In the genomic region with DNA sequence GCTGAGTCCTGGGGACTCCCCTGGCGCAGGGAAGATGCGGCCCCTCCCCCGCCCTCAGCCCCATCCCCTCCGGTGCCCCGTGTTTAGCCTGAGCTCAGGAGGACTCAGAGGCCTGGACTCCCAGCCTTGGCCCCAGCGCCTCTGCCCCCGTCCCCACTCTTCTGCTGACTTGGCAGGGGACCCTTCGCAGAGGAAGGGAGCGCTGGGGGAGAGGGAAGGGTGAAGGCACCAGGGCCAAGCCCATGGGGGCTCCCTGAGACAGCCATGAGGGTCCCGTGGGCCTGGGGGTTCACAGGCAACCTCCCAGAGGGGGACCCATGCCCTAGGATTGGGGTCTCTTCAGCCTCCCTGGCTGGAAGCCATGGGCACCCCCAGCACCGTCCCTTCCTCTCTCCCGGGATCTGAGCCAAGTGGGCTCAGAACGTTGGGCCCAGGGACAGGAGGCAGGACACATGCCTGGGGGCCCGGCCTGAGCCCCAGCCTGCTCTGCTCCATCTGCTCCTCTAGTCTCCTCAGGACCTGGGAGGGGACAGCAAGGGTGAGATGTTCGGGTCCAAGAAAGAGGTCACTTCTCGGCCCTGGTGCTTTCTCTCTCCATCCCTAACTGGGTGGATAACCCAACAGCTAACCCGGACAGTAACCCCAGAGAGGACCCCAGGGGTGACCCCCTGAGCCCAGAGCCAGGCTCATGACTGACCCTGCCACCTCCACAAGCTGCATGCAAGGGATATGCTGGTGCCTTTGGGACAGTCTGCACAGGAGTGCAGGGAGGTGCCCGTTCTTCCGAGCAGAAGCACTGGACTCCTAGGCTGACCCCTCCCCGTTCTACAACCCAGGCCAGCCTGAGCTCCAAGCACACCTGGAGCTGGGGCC, we compare ENCODE assay signal across 12 cellular contexts. TPM values are rescaled to one million over a fixed set of nuclear protein-coding genes. Genes with fewer than 3 reads are reported as not detected.
A peak's percentile ranks its signal among the peaks of the same experiment; 100 is the strongest.
DNase-seq lines count a peak whose midpoint lies in the region; ATAC-seq, FAIRE-seq and TF ChIP-seq lines count a peak whose summit lies in the region.
"Had no signal": no experiment of that assay in that cellular context is flagged by ENCODE, and none has a peak within 500 bp of the region (broad histone marks: within the 10 kb centered on the region; RNA-seq: fewer than 3 reads in every experiment).

No MANE protein-coding gene starts in this region.

- peaks cover 10% of the 10 kb centered on the region for H3K9me3 ChIP-seq in WERI-Rb-1 (ENCODE audit: severe bottlenecking)
- peaks cover 2 to 5% of the 10 kb centered on the region in 2 donors for H3K9me3 ChIP-seq in kidney (ENCODE audit: control insufficient read depth in 1 of 2, low read length in 2 of 2)

- H3K27ac ChIP-seq in WERI-Rb-1 (peak overlapping the region; percentile 88), kidney (ENCODE audit: low read depth in 2 of 2, low read length in 2 of 2) (no peak overlapping the region)

- no peak overlapping the region for H3K27ac Mint-ChIP-seq in activated naive CD4-positive, alpha-beta T cell treated with anti-CD3 and anti-CD28 coated beads, Interleukin-2, amount 50 U/mL, for 24 hours
- H3K27ac Mint-ChIP-seq in activated naive CD4-positive, alpha-beta T cell treated with anti-CD3 and anti-CD28 coated beads for 36 hours: no peak overlapping the region
- H3K27ac Mint-ChIP-seq in stimulated activated effector memory CD8-positive, alpha-beta T cell treated with anti-CD3 and anti-CD28 coated beads, Interleukin-12 subunit alpha, Interleukin-12 subunit beta, amount 100 ng/mL, for 72 hours: no peak overlapping the region

- CTCF ChIA-PET in activated naive CD4-positive, alpha-beta T cell treated with anti-CD3 and anti-CD28 coated beads for 36 hours (lab: Charles Lee): no interaction called here

- H3K4me3 ChIP-seq in WERI-Rb-1 (ENCODE audit: low read depth, low read length): peak overlapping the region; percentile 19
- no peak overlapping the region for H3K4me3 ChIP-seq in kidney (ENCODE audit: low read length in 2 of 2)

- no peak for FAIRE-seq in kidney (lab: Jason Lieb, UNC)
- FAIRE-seq: keratinocyte had no signal

- H3K27me3 Mint-ChIP-seq in activated naive CD4-positive, alpha-beta T cell treated with anti-CD3 and anti-CD28 coated beads, Interleukin-2, amount 50 U/mL, for 24 hours: peaks cover 24% of the 10 kb centered on the region
- peaks cover 29% of the 10 kb centered on the region for H3K27me3 Mint-ChIP-seq in activated naive CD4-positive, alpha-beta T cell treated with anti-CD3 and anti-CD28 coated beads for 36 hours (ENCODE audit: low read depth)

- no peaks in the 10 kb centered on the region for H3K27me3 ChIP-seq in WERI-Rb-1 (ENCODE audit: insufficient read depth, low read depth, severe bottlenecking)

- no peak for DNase-seq in activated naive CD4-positive, alpha-beta T cell treated with anti-CD3 and anti-CD28 coated beads for 36 hours
- DNase-seq in WERI-Rb-1 (peak; percentile 75), kidney (peak; percentile 58), mucosa of gallbladder (ENCODE audit: low spot score) (no peak), T1000 (lab: John Stamatoyannopoulos, UW) (no peak), pons (ENCODE audit: low spot score) (no peak)
- DNase-seq in stimulated activated effector memory CD8-positive, alpha-beta T cell treated with anti-CD3 and anti-CD28 coated beads, Interleukin-12 subunit alpha, Interleukin-12 subunit beta, amount 100 ng/mL, for 72 hours (ENCODE audit: low spot score in 2 of 2): no peak
- DNase-seq: NCI-H2029 treated with DMSO at 0.1 percent for 48 hours, OCI-M1 had no signal

- no peaks in the 10 kb centered on the region for H3K9me3 Mint-ChIP-seq in activated naive CD4-positive, alpha-beta T cell treated with anti-CD3 and anti-CD28 coated beads, Interleukin-2, amount 50 U/mL, for 24 hours
- H3K9me3 Mint-ChIP-seq in activated naive CD4-positive, alpha-beta T cell treated with anti-CD3 and anti-CD28 coated beads for 36 hours: no peaks in the 10 kb centered on the region
- H3K9me3 Mint-ChIP-seq in stimulated activated effector memory CD8-positive, alpha-beta T cell treated with anti-CD3 and anti-CD28 coated beads, Interleukin-12 subunit alpha, Interleukin-12 subunit beta, amount 100 ng/mL, for 72 hours: no peaks in the 10 kb centered on the region
- H3K9me3 Mint-ChIP-seq: IgD-negative memory B cell had no signal

- no peak for ATAC-seq in stimulated activated effector memory CD8-positive, alpha-beta T cell treated with anti-CD3 and anti-CD28 coated beads, Interleukin-12 subunit alpha, Interleukin-12 subunit beta, amount 100 ng/mL, for 72 hours

- TF ChIP-seq CTCF in WERI-Rb-1 (IDR thresholded peaks at IDR 0.05; ENCODE audit: low read depth, low read length) (no peak), kidney (IDR thresholded peaks at IDR 0.05; ENCODE audit: borderline replicate concordance, extremely low read depth, insufficient read depth) (no peak)

- no peak overlapping the region for H3K9ac ChIP-seq in kidney (ENCODE audit: low read length in 2 of 2)

- H3K4me1 Mint-ChIP-seq in activated naive CD4-positive, alpha-beta T cell treated with anti-CD3 and anti-CD28 coated beads, Interleukin-2, amount 50 U/mL, for 24 hours: peaks cover 5% of the 10 kb centered on the region
- peaks cover 3% of the 10 kb centered on the region for H3K4me1 Mint-ChIP-seq in activated naive CD4-positive, alpha-beta T cell treated with anti-CD3 and anti-CD28 coated beads for 36 hours (ENCODE audit: low read depth)
- H3K4me1 Mint-ChIP-seq in stimulated activated effector memory CD8-positive, alpha-beta T cell treated with anti-CD3 and anti-CD28 coated beads, Interleukin-12 subunit alpha, Interleukin-12 subunit beta, amount 100 ng/mL, for 72 hours: peaks cover 8% of the 10 kb centered on the region

- no peaks in the 10 kb centered on the region for H3K36me3 Mint-ChIP-seq in activated naive CD4-positive, alpha-beta T cell treated with anti-CD3 and anti-CD28 coated beads, Interleukin-2, amount 50 U/mL, for 24 hours
- H3K36me3 Mint-ChIP-seq in activated naive CD4-positive, alpha-beta T cell treated with anti-CD3 and anti-CD28 coated beads for 36 hours (ENCODE audit: low read depth): no peaks in the 10 kb centered on the region
- H3K36me3 Mint-ChIP-seq in stimulated activated effector memory CD8-positive, alpha-beta T cell treated with anti-CD3 and anti-CD28 coated beads, Interleukin-12 subunit alpha, Interleukin-12 subunit beta, amount 100 ng/mL, for 72 hours: peaks cover 13% of the 10 kb centered on the region
- H3K36me3 Mint-ChIP-seq: IgD-negative memory B cell had no signal

- H3K36me3 ChIP-seq in WERI-Rb-1 (peaks cover 23% of the 10 kb centered on the region), kidney (ENCODE audit: control insufficient read depth in 1 of 2, insufficient read depth in 2 of 2, low read length in 2 of 2) (no peaks in the 10 kb centered on the region)

- H3K4me1 ChIP-seq in kidney (ENCODE audit: control insufficient read depth in 1 of 2, insufficient read depth in 1 of 2, low read depth in 1 of 2, low read length in 2 of 2): no peaks in the 10 kb centered on the region

- intact Hi-C loops in activated naive CD4-positive, alpha-beta T cell treated with anti-CD3 and anti-CD28 coated beads for 36 hours (cut with micrococcal nuclease): no loop called here
- intact Hi-C loops in kidney (cut with DNase I): no loop called here

- peak overlapping the region; percentile 38 for H3K4me3 Mint-ChIP-seq in activated naive CD4-positive, alpha-beta T cell treated with anti-CD3 and anti-CD28 coated beads, Interleukin-2, amount 50 U/mL, for 24 hours
- no peak overlapping the region for H3K4me3 Mint-ChIP-seq in activated naive CD4-positive, alpha-beta T cell treated with anti-CD3 and anti-CD28 coated beads for 36 hours
- H3K4me3 Mint-ChIP-seq in stimulated activated effector memory CD8-positive, alpha-beta T cell treated with anti-CD3 and anti-CD28 coated beads, Interleukin-12 subunit alpha, Interleukin-12 subunit beta, amount 100 ng/mL, for 72 hours: peak overlapping the region; percentile 2

RNA-seq across cellular contexts. Expression of gene CPLX1, which starts 1.5 kb away (rescaled TPM):
- under 1 TPM; 0.37 to 0.48 TPM for total RNA-seq in activated naive CD4-positive, alpha-beta T cell treated with anti-CD3 and anti-CD28 coated beads for 36 hours
- total RNA-seq in kidney (10.2 TPM), mucosa of gallbladder (3.3 TPM)
- polyA plus RNA-seq in kidney (ENCODE audit: insufficient read depth, low read depth, low replicate concordance): 3.9 TPM
- polyA plus RNA-seq: IgD-negative memory B cell had no signal

Comparison
In these comparisons a context has a peak if more than half of its experiments do, and no peak if none do; other contexts are left out.
1. DNase-seq: peak in WERI-Rb-1 (single experiment) and kidney (single experiment); none in activated naive CD4-positive, alpha-beta T cell treated with anti-CD3 and anti-CD28 coated beads for 36 hours (single experiment), stimulated activated effector memory CD8-positive, alpha-beta T cell treated with anti-CD3 and anti-CD28 coated beads, Interleukin-12 subunit alpha, Interleukin-12 subunit beta, amount 100 ng/mL, for 72 hours (0 of 2), mucosa of gallbladder (single experiment), T1000 (single experiment) and pons (single experiment).